Comparison of ENCODE assay signal across 24 cellular contexts in genomic region chr3:151625057-151625456, GRCh38.
DNase-seq lines count a peak whose midpoint lies in the region; ATAC-seq and TF ChIP-seq lines count a peak whose summit lies in the region.
"Had no signal": no experiment of that assay in that cellular context is flagged by ENCODE, and none has a peak within 500 bp of the region (broad histone marks: within the 10 kb centered on the region; RNA-seq: fewer than 3 reads in every experiment).

No MANE protein-coding gene starts in this region.

- no peak overlapping the region for H3K4me3 ChIP-seq in hepatocyte
- no peak overlapping the region for H3K4me3 ChIP-seq in smooth muscle cell
- H3K4me3 ChIP-seq: A549, BLaER1, GM23338, SJCRH30 had no signal

- POLR2A ChIA-PET in WTC11 (lab: Charles Lee), result no interaction called here

- H3K4me1 ChIP-seq in hepatocyte (ENCODE audit: insufficient read depth) (no peaks in the 10 kb centered on the region), smooth muscle cell (ENCODE audit: low read depth) (no peaks in the 10 kb centered on the region)
- H3K4me1 ChIP-seq: BLaER1, SJCRH30 had no signal

- H3F3A ChIP-seq in smooth muscle cell (ENCODE audit: low read depth), result no peaks in the 10 kb centered on the region

- no peak overlapping the region for H3K4me3 Mint-ChIP-seq in WTC11
- H3K4me3 Mint-ChIP-seq: CD4-positive, alpha-beta T cell; GM23338 had no signal

- H3K27me3 ChIP-seq in hepatocyte (no peaks in the 10 kb centered on the region), smooth muscle cell (ENCODE audit: low read depth) (no peaks in the 10 kb centered on the region)
- H3K27me3 ChIP-seq: BLaER1, SJCRH30 had no signal

- CTCF ChIA-PET in WTC11 (lab: Charles Lee), result no interaction called here

- H3K9me3 Mint-ChIP-seq in WTC11, result peaks cover 4% of the 10 kb centered on the region; the same call in 1 of the 2 replicates
- H3K9me3 Mint-ChIP-seq: CD4-positive, alpha-beta T cell; GM23338 had no signal

- H3K36me3 ChIP-seq in hepatocyte (replicated peaks; ENCODE audit: insufficient read depth, low read depth) (no peaks in the 10 kb centered on the region), smooth muscle cell (ENCODE audit: low read depth) (no peaks in the 10 kb centered on the region)
- H3K36me3 ChIP-seq: BLaER1, SJCRH30 had no signal

- no peak overlapping the region for H3K27ac Mint-ChIP-seq in WTC11
- H3K27ac Mint-ChIP-seq: CD4-positive, alpha-beta T cell; GM23338 had no signal

- H3K27me3 Mint-ChIP-seq in WTC11 (ENCODE audit: low read depth), result no peaks in the 10 kb centered on the region
- H3K27me3 Mint-ChIP-seq: CD4-positive, alpha-beta T cell had no signal

- DNase-seq in GM03348 (ENCODE audit: low spot score) (peak; percentile 13), dedifferentiated amniotic fluid mesenchymal stem cell (ENCODE audit: extremely low spot score) (peak; percentile 46), hepatocyte (ENCODE audit: low spot score) (no peak), smooth muscle cell (lab: John Stamatoyannopoulos, UW; ENCODE audit: unreplicated experiment) (no peak), NCI-H187 (lab: John Stamatoyannopoulos, UW) (no peak), WTC11 (ENCODE audit: low spot score) (no peak)
- DNase-seq: CD4-positive, alpha-beta T cell; COR-L47; DMS79; HCEC 1CT; NCI-H1092 treated with DMSO at 0.1 percent for 48 hours; NCI-H1436 treated with DMSO at 0.1 percent for 48 hours; NCI-H2029 treated with DMSO at 0.1 percent for 48 hours; NCI-H226; NCI-H510A treated with DMSO at 0.1 percent for 48 hours; NCI-H774; SJCRH30 had no signal

- H3K9ac ChIP-seq in smooth muscle cell (ENCODE audit: low read depth), result no peak overlapping the region
- H3K9ac ChIP-seq: BLaER1, KMS-11 had no signal

- no peaks in the 10 kb centered on the region for H3K4me1 Mint-ChIP-seq in WTC11
- H3K4me1 Mint-ChIP-seq: GM23338 had no signal

- H3K4me2 ChIP-seq in hepatocyte (no peak overlapping the region), smooth muscle cell (no peak overlapping the region)
- H3K4me2 ChIP-seq: A549, BLaER1, GM23338, KMS-11 had no signal

- peak overlapping the region; percentile 6 for H2AFZ ChIP-seq in hepatocyte
- peak overlapping the region; percentile 39 for H2AFZ ChIP-seq in smooth muscle cell (ENCODE audit: low read depth)
- H2AFZ ChIP-seq: GM23338 had no signal

- H3K79me2 ChIP-seq in hepatocyte (no peaks in the 10 kb centered on the region), smooth muscle cell (ENCODE audit: low read depth) (no peaks in the 10 kb centered on the region)

- no peaks in the 10 kb centered on the region for H3K9me2 ChIP-seq in hepatocyte (replicated peaks; ENCODE audit: insufficient read depth)

- H3K9me3 ChIP-seq in hepatocyte (ENCODE audit: low read depth), result no peaks in the 10 kb centered on the region
- no peaks in the 10 kb centered on the region for H3K9me3 ChIP-seq in smooth muscle cell (replicated peaks; ENCODE audit: low read depth)
- H3K9me3 ChIP-seq: A549, BLaER1, SJCRH30 had no signal

- 76% methylated on average over 3 of the region's 3 CpGs for WGBS in hepatocyte (ENCODE audit: low lambda C conversion rate, missing lambda C conversion rate)
- 79% methylated on average over 3 of the region's 3 CpGs for WGBS in smooth muscle cell (ENCODE audit: low lambda C conversion rate)

- no peaks in the 10 kb centered on the region for H4K20me1 ChIP-seq in hepatocyte (ENCODE audit: insufficient read depth, poor library complexity, severe bottlenecking)
- no peaks in the 10 kb centered on the region for H4K20me1 ChIP-seq in smooth muscle cell (ENCODE audit: low read depth)
- H4K20me1 ChIP-seq: BLaER1 had no signal

- H3K27ac ChIP-seq in hepatocyte (no peak overlapping the region), smooth muscle cell (ENCODE audit: low read depth) (no peak overlapping the region)
- H3K27ac ChIP-seq: A549, BLaER1, HL-60, KMS-11, SJCRH30 had no signal

- TF ChIP-seq CTCF in hepatocyte (IDR thresholded peaks at IDR 0.05; ENCODE audit: poor library complexity) (no peak), smooth muscle cell (IDR thresholded peaks at IDR 0.05; ENCODE audit: borderline replicate concordance, insufficient read depth, poor library complexity, severe bottlenecking) (no peak), WTC11 (IDR thresholded peaks at IDR 0.05) (no peak)

- no peaks in the 10 kb centered on the region for H3K36me3 Mint-ChIP-seq in WTC11

- ATAC-seq in GM18502 (IDR thresholded peaks at IDR 0.05; ENCODE audit: poor library complexity, unreplicated experiment), result no peak
- ATAC-seq in HG03460 (IDR thresholded peaks at IDR 0.05; ENCODE audit: unreplicated experiment), result no peak
- no peak for ATAC-seq in WTC11
- ATAC-seq: A549, GM23338 had no signal

TF ChIP-seq in WTC11, 78 proteins besides CTCF, POLR2A, EP300 and RAD21:
- TF ChIP-seq, protein P1, sequence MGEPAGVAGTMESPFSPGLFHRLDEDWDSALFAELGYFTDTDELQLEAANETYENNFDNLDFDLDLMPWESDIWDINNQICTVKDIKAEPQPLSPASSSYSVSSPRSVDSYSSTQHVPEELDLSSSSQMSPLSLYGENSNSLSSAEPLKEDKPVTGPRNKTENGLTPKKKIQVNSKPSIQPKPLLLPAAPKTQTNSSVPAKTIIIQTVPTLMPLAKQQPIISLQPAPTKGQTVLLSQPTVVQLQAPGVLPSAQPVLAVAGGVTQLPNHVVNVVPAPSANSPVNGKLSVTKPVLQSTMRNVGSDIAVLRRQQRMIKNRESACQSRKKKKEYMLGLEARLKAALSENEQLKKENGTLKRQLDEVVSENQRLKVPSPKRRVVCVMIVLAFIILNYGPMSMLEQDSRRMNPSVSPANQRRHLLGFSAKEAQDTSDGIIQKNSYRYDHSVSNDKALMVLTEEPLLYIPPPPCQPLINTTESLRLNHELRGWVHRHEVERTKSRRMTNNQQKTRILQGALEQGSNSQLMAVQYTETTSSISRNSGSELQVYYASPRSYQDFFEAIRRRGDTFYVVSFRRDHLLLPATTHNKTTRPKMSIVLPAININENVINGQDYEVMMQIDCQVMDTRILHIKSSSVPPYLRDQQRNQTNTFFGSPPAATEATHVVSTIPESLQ (CRISPR knock-in tag; IDR thresholded peaks at IDR 0.05), result no peak
- no peak for TF ChIP-seq NFYB (CRISPR knock-in tag; conservative IDR thresholded peaks at IDR 0.05; ENCODE audit: low read depth)
- no peak for TF ChIP-seq GRHL2 (CRISPR knock-in tag; IDR thresholded peaks at IDR 0.05; ENCODE audit: insufficient replicate concordance, severe bottlenecking)
- no peak for TF ChIP-seq ZNF232 (CRISPR knock-in tag; IDR thresholded peaks at IDR 0.05)
- TF ChIP-seq HMGA2 (CRISPR knock-in tag; IDR thresholded peaks at IDR 0.05), result no peak
- TF ChIP-seq SP1 (CRISPR knock-in tag; conservative IDR thresholded peaks at IDR 0.05), result no peak
- TF ChIP-seq CREM (CRISPR knock-in tag; IDR thresholded peaks at IDR 0.05), result no peak
- no peak for TF ChIP-seq ETV6 (CRISPR knock-in tag; IDR thresholded peaks at IDR 0.05)
TF ChIP-seq in WTC11: peak in this region for 0.

Comparison
In these comparisons a context has a peak if more than half of its experiments do, and no peak if none do; other contexts are left out.
1. DNase-seq: peak in GM03348 (single experiment) and dedifferentiated amniotic fluid mesenchymal stem cell (single experiment); none in hepatocyte (single experiment), smooth muscle cell (single experiment), NCI-H187 (0 of 2) and WTC11 (single experiment).